In the genomic region with DNA sequence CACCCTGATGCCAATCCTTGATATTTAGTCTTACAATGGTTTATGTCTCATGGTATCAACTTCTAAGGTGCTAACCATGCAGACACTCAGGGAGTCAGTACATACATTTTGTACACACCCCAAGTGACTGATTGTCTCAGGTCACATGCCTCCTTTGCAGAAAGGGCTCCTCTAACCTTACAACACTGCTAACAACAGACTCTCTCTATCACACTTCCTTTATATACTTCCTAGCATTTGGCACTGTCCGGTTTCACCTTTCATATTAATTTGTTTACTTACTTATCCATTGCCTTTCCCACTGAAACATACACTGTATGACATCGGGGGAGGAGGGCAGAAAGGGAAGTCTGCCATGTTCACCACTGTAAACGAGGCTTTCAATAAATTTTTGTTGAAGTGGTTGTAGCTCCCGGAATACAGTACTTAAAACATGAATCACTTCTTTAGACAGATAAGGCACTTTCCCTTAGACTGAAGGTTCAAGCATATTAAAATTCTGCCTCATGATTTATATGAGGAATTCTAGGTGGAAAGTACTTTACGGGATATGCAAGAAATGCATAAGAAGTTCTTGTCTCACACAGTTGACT, we compare ENCODE assay signal across 26 cellular contexts. TPM values are rescaled to one million over a fixed set of nuclear protein-coding genes. Genes with fewer than 3 reads are reported as not detected.
DNase-seq lines count a peak whose midpoint lies in the region; ATAC-seq, FAIRE-seq and TF ChIP-seq lines count a peak whose summit lies in the region.
"Had no signal": no experiment of that assay in that cellular context is flagged by ENCODE, and none has a peak within 500 bp of the region (broad histone marks: within the 10 kb centered on the region; RNA-seq: fewer than 3 reads in every experiment).

No MANE protein-coding gene starts in this region.

- no peaks in the 10 kb centered on the region for H3K27me3 Mint-ChIP-seq in astrocyte (ENCODE audit: low read depth, unreplicated experiment)
- no peaks in the 10 kb centered on the region for H3K27me3 Mint-ChIP-seq in activated T-helper 1 cell treated with anti-CD3 and anti-CD28 coated beads, Interleukin-12 subunit alpha, Interleukin-12 subunit beta, Interleukin-2, Interleukin-4 antibody, amounts not matched to agents 30 ng/mL and 10 ng/mL and 1 ng/mL, durations not matched to agents 14 hours and 24 hours and 36 hours (ENCODE audit: insufficient read depth)
- H3K27me3 Mint-ChIP-seq: activated CD4-positive, alpha-beta T cell treated with anti-CD3 and anti-CD28 coated beads for 36 hours; activated naive CD8-positive, alpha-beta T cell treated with anti-CD3 and anti-CD28 coated beads, Interleukin-2, amount 50 U/mL, for 24 hours had no signal

- no peak for FAIRE-seq in astrocyte (lab: Jason Lieb, UNC)
- FAIRE-seq: A549, colon, G401.6 had no signal

- no peak overlapping the region for H2AFZ ChIP-seq in Karpas-422 (ENCODE audit: low read length)
- no peak overlapping the region for H2AFZ ChIP-seq in astrocyte (ENCODE audit: low read depth, low read length)

- no peak overlapping the region for H3K9ac ChIP-seq in Karpas-422 (ENCODE audit: low read length)
- H3K9ac ChIP-seq in astrocyte (ENCODE audit: low read length), result no peak overlapping the region

- DNase-seq in NCI-H748 (lab: John Stamatoyannopoulos, UW; ENCODE audit: unreplicated experiment) (peak; percentile 44), NCI-H748 treated with DMSO at 0.1 percent for 48 hours (lab: John Stamatoyannopoulos, UW) (no peak), Karpas-422 (no peak), astrocyte (ENCODE audit: low read depth) (peak; percentile 39), tibial nerve (ENCODE audit: low spot score in 2 of 2) (no peak)
- no peak for DNase-seq in activated T-helper 1 cell treated with anti-CD3 and anti-CD28 coated beads, Interleukin-12 subunit alpha, Interleukin-12 subunit beta, Interleukin-2, Interleukin-4 antibody, amounts not matched to agents 30 ng/mL and 10 ng/mL and 1 ng/mL, durations not matched to agents 14 hours and 24 hours and 36 hours (ENCODE audit: low spot score)
- DNase-seq: activated CD4-positive, alpha-beta T cell treated with anti-CD3 and anti-CD28 coated beads for 36 hours; activated naive CD8-positive, alpha-beta T cell treated with anti-CD3 and anti-CD28 coated beads, Interleukin-2, amount 50 U/mL, for 24 hours; BE2C; brain microvascular endothelial cell; H9; IMR-90; mammary epithelial cell; NCI-H226; SHP77; stimulated activated CD4-positive, alpha-beta T cell treated with anti-CD3 and anti-CD28 coated beads, Interleukin-2, amount 100 ng/mL, for 48 hours; stimulated activated naive CD4-positive, alpha-beta T cell treated with Interleukin-2 at 50 U/mL for 16 hours; SW 1271 had no signal

- no peak for TF ChIP-seq EP300 in tibial nerve (IDR thresholded peaks at IDR 0.05)

- H3K36me3 Mint-ChIP-seq in astrocyte (ENCODE audit: low read depth, unreplicated experiment), result peaks cover 3% of the 10 kb centered on the region
- H3K36me3 Mint-ChIP-seq in activated T-helper 1 cell treated with anti-CD3 and anti-CD28 coated beads, Interleukin-12 subunit alpha, Interleukin-12 subunit beta, Interleukin-2, Interleukin-4 antibody, amounts not matched to agents 30 ng/mL and 10 ng/mL and 1 ng/mL, durations not matched to agents 14 hours and 24 hours and 36 hours (ENCODE audit: low read depth), result peaks cover 37% of the 10 kb centered on the region

- H3K9me3 ChIP-seq in Karpas-422 (ENCODE audit: low read length) (no peaks in the 10 kb centered on the region), astrocyte (ENCODE audit: insufficient read depth, low read depth, low read length) (peaks cover 3% of the 10 kb centered on the region), neutrophil (no peaks in the 10 kb centered on the region), tibial nerve (no peaks in the 10 kb centered on the region)
- H3K9me3 ChIP-seq: A549, BE2C, thoracic aorta had no signal

- H3K4me1 ChIP-seq in Karpas-422 (ENCODE audit: low read length) (peaks cover 51% of the 10 kb centered on the region), astrocyte (ENCODE audit: insufficient read depth, low read length) (no peaks in the 10 kb centered on the region), neutrophil (ENCODE audit: control insufficient read depth in 1 of 2, insufficient read depth in 1 of 2, low read depth in 1 of 2, low read length in 1 of 2) (peaks cover 22 to 33% of the 10 kb centered on the region in 2 experiments), tibial nerve (no peaks in the 10 kb centered on the region)
- H3K4me1 ChIP-seq: A549, BE2C had no signal

- H3K9me3 Mint-ChIP-seq in astrocyte (ENCODE audit: unreplicated experiment), result peaks cover 7% of the 10 kb centered on the region
- H3K9me3 Mint-ChIP-seq in activated T-helper 1 cell treated with anti-CD3 and anti-CD28 coated beads, Interleukin-12 subunit alpha, Interleukin-12 subunit beta, Interleukin-2, Interleukin-4 antibody, amounts not matched to agents 30 ng/mL and 10 ng/mL and 1 ng/mL, durations not matched to agents 14 hours and 24 hours and 36 hours, result peaks cover 10% of the 10 kb centered on the region

- H3K27ac ChIP-seq in Karpas-422 (ENCODE audit: low read length) (peak overlapping the region; percentile 8; the same call in 1 of the 2 replicates), astrocyte (ENCODE audit: low read depth, low read length) (no peak overlapping the region), neutrophil (peak overlapping the region; percentile 69), tibial nerve (no peak overlapping the region)
- H3K27ac ChIP-seq: A549, brain microvascular endothelial cell, thoracic aorta had no signal

- H3K36me3 ChIP-seq in Karpas-422 (ENCODE audit: insufficient read depth, low read length) (peaks cover 54% of the 10 kb centered on the region), astrocyte (ENCODE audit: insufficient read depth, low read length) (no peaks in the 10 kb centered on the region), neutrophil (peaks cover 4% of the 10 kb centered on the region), tibial nerve (no peaks in the 10 kb centered on the region)
- H3K36me3 ChIP-seq: BE2C, brain microvascular endothelial cell, thoracic aorta had no signal

- H3K27ac Mint-ChIP-seq in astrocyte (ENCODE audit: unreplicated experiment), result no peak overlapping the region
- H3K27ac Mint-ChIP-seq in activated T-helper 1 cell treated with anti-CD3 and anti-CD28 coated beads, Interleukin-12 subunit alpha, Interleukin-12 subunit beta, Interleukin-2, Interleukin-4 antibody, amounts not matched to agents 30 ng/mL and 10 ng/mL and 1 ng/mL, durations not matched to agents 14 hours and 24 hours and 36 hours, result no peak overlapping the region
- H3K27ac Mint-ChIP-seq: activated CD4-positive, alpha-beta T cell treated with anti-CD3 and anti-CD28 coated beads for 36 hours; activated naive CD8-positive, alpha-beta T cell treated with anti-CD3 and anti-CD28 coated beads, Interleukin-2, amount 50 U/mL, for 24 hours; activated T-helper 2 cell treated with anti-CD3 and anti-CD28 coated beads, Interferon-gamma antibody, Interleukin-2, Interleukin-4, amounts not matched to agents 10 μg/mL and 5 μg/mL and 100 μg/mL, durations not matched to agents 14 hours and 24 hours and 36 hours; H9 had no signal

- no peak for TF ChIP-seq POLR2A in tibial nerve (IDR thresholded peaks at IDR 0.05)

- TF ChIP-seq CTCF in astrocyte (IDR thresholded peaks at IDR 0.05; ENCODE audit: insufficient read depth, low read depth, low read length) (no peak), neutrophil (IDR thresholded peaks at IDR 0.05) (no peak), tibial nerve (IDR thresholded peaks at IDR 0.05) (no peak)

- H3K4me3 ChIP-seq in Karpas-422 (ENCODE audit: low read length), result no peak overlapping the region
- H3K4me3 ChIP-seq in astrocyte (ENCODE audit: insufficient read depth, low read depth, low read length), result no peak overlapping the region
- H3K4me3 ChIP-seq in neutrophil (ENCODE audit: low read depth in 1 of 2, low read length in 1 of 2), result no peak overlapping the region
- no peak overlapping the region for H3K4me3 ChIP-seq in tibial nerve
- H3K4me3 ChIP-seq: A549, smooth muscle cell, thoracic aorta had no signal

- H3K27me3 ChIP-seq in Karpas-422 (ENCODE audit: low read length) (no peaks in the 10 kb centered on the region), astrocyte (ENCODE audit: insufficient read depth, low read length) (no peaks in the 10 kb centered on the region), neutrophil (no peaks in the 10 kb centered on the region), tibial nerve (no peaks in the 10 kb centered on the region)
- H3K27me3 ChIP-seq: BE2C, brain microvascular endothelial cell had no signal

- H3K4me1 Mint-ChIP-seq in astrocyte (ENCODE audit: low read depth, unreplicated experiment), result peaks cover 13% of the 10 kb centered on the region
- H3K4me1 Mint-ChIP-seq in activated T-helper 1 cell treated with anti-CD3 and anti-CD28 coated beads, Interleukin-12 subunit alpha, Interleukin-12 subunit beta, Interleukin-2, Interleukin-4 antibody, amounts not matched to agents 30 ng/mL and 10 ng/mL and 1 ng/mL, durations not matched to agents 14 hours and 24 hours and 36 hours (ENCODE audit: low read depth), result peaks cover 68% of the 10 kb centered on the region

- no peaks in the 10 kb centered on the region for H3K9me2 ChIP-seq in Karpas-422 (replicated peaks; ENCODE audit: insufficient read depth, low read length)

- no peak overlapping the region for H3K4me3 Mint-ChIP-seq in astrocyte (ENCODE audit: unreplicated experiment)
- no peak overlapping the region for H3K4me3 Mint-ChIP-seq in activated T-helper 1 cell treated with anti-CD3 and anti-CD28 coated beads, Interleukin-12 subunit alpha, Interleukin-12 subunit beta, Interleukin-2, Interleukin-4 antibody, amounts not matched to agents 30 ng/mL and 10 ng/mL and 1 ng/mL, durations not matched to agents 14 hours and 24 hours and 36 hours
- H3K4me3 Mint-ChIP-seq: activated CD4-positive, alpha-beta T cell treated with anti-CD3 and anti-CD28 coated beads for 36 hours; activated naive CD8-positive, alpha-beta T cell treated with anti-CD3 and anti-CD28 coated beads, Interleukin-2, amount 50 U/mL, for 24 hours; H9 had no signal

- 84 to 90% methylated on average over 5 of the region's 5 CpGs for WGBS in tibial nerve, 2 donors

- H3K79me2 ChIP-seq in Karpas-422 (ENCODE audit: low read length), result peaks cover 95% of the 10 kb centered on the region
- no peaks in the 10 kb centered on the region for H3K79me2 ChIP-seq in astrocyte (ENCODE audit: insufficient read depth, low read length)

- intact Hi-C loops in activated T-helper 1 cell treated with anti-CD3 and anti-CD28 coated beads, Interleukin-12 subunit alpha, Interleukin-12 subunit beta, Interleukin-2, Interleukin-4 antibody, amounts not matched to agents 30 ng/mL and 10 ng/mL and 1 ng/mL, durations not matched to agents 14 hours and 24 hours and 36 hours (cut with micrococcal nuclease), result no loop called here

- no peak for ATAC-seq in GM19452 (IDR thresholded peaks at IDR 0.05; ENCODE audit: unreplicated experiment)
- ATAC-seq: A549; activated CD4-positive, alpha-beta T cell treated with anti-CD3 and anti-CD28 coated beads for 36 hours; activated naive CD8-positive, alpha-beta T cell treated with anti-CD3 and anti-CD28 coated beads, Interleukin-2, amount 50 U/mL, for 24 hours had no signal

- H3K4me2 ChIP-seq in Karpas-422 (ENCODE audit: low read depth, low read length, poor library complexity, severe bottlenecking), result no peak overlapping the region
- no peak overlapping the region for H3K4me2 ChIP-seq in astrocyte (ENCODE audit: low read length)
- H3K4me2 ChIP-seq: A549, smooth muscle cell had no signal

- H4K20me1 ChIP-seq in Karpas-422 (ENCODE audit: insufficient read depth, low read depth, low read length), result peaks cover 6% of the 10 kb centered on the region
- no peaks in the 10 kb centered on the region for H4K20me1 ChIP-seq in astrocyte (ENCODE audit: insufficient read depth, low read length)

RNA-seq across cellular contexts. Expression of gene EMB, which starts 20.6 kb away (rescaled TPM):
- total RNA-seq in Karpas-422 (2014; rRNA removed; shearing (Covaris generic); ENCODE audit: low replicate concordance), result 166 and 376 TPM in 2 replicates
- total RNA-seq in astrocyte, result 19.8 and 25.7 TPM in 2 replicates
- total RNA-seq in tibial nerve, result 10 to 100 TPM in 1 of 4 donors, 1 to 10 TPM in 3; 6.3 to 14.7 (median 8.3) TPM
- total RNA-seq in activated T-helper 1 cell treated with anti-CD3 and anti-CD28 coated beads, Interleukin-12 subunit alpha, Interleukin-12 subunit beta, Interleukin-2, Interleukin-4 antibody, amounts not matched to agents 30 ng/mL and 10 ng/mL and 1 ng/mL, durations not matched to agents 14 hours and 24 hours and 36 hours, result 80.6 and 81.8 TPM in 2 replicates

Comparison
In these comparisons a context has a peak if more than half of its experiments do, and no peak if none do; other contexts are left out.
1. DNase-seq: peak in NCI-H748 (single experiment) and astrocyte (single experiment); none in NCI-H748 treated with DMSO at 0.1 percent for 48 hours (single experiment), Karpas-422 (single experiment), tibial nerve (0 of 2) and activated T-helper 1 cell treated with anti-CD3 and anti-CD28 coated beads, Interleukin-12 subunit alpha, Interleukin-12 subunit beta, Interleukin-2, Interleukin-4 antibody, amounts not matched to agents 30 ng/mL and 10 ng/mL and 1 ng/mL, durations not matched to agents 14 hours and 24 hours and 36 hours (single experiment).
2. H3K27ac ChIP-seq: peak in Karpas-422 (single experiment) and neutrophil (single experiment); none in astrocyte (single experiment) and tibial nerve (0 of 4).